1 cellular context compared by ENCODE assay signal in genomic region chr2:128090909-128091690, GRCh38.
TF ChIP-seq lines count a peak whose summit lies in the region.

Gene UGGT1, plus strand, starts transcription at chr2:128091200. Its CDS starts 158 bp downstream, at chr2:128091358.

TF ChIP-seq in HepG2, 621 proteins besides CTCF, POLR2A, EP300 and RAD21 (continued from another document and continues in another):
- TF ChIP-seq ZBTB40 (IDR thresholded peaks at IDR 0.05), result peak; percentile 85
- peak; percentile 95 for TF ChIP-seq ZBTB40 (CRISPR knock-in tag; IDR thresholded peaks at IDR 0.05)
- peak; percentile 56; the same call in 1 of the 2 replicates for TF ChIP-seq JDP2 (CRISPR knock-in tag; IDR thresholded peaks at IDR 0.05; ENCODE audit: borderline replicate concordance)
- peak; percentile 77; the same call in 1 of the 2 replicates for TF ChIP-seq ZNF160 (CRISPR knock-in tag; IDR thresholded peaks at IDR 0.05)
- no peak for TF ChIP-seq MZF1 (CRISPR knock-in tag; IDR thresholded peaks at IDR 0.05; ENCODE audit: borderline replicate concordance)
- TF ChIP-seq KLF16 (CRISPR knock-in tag; IDR thresholded peaks at IDR 0.05), result peak; percentile 17 to 92; a peak in 2 of 4 replicates
- peak; percentile 98 for TF ChIP-seq DMAP1 (CRISPR knock-in tag; IDR thresholded peaks at IDR 0.05)
- peak; percentile 95 for TF ChIP-seq IKZF5 (CRISPR knock-in tag; IDR thresholded peaks at IDR 0.05)
- peak in 1 of 2 experiments; percentile 44; a peak in 1 of 4 replicates for TF ChIP-seq REST (IDR thresholded peaks at IDR 0.05; ENCODE audit: borderline replicate concordance in 1 of 2, low read depth in 1 of 2, low read length in 2 of 2)
- TF ChIP-seq ZNF790 (CRISPR knock-in tag; IDR thresholded peaks at IDR 0.05; ENCODE audit: borderline replicate concordance), result peak; percentile 81; the same call in 1 of the 2 replicates
- no peak for TF ChIP-seq CREB3 (CRISPR knock-in tag; IDR thresholded peaks at IDR 0.05)
- peak; percentile 55; the same call in 1 of the 2 replicates for TF ChIP-seq HNF4A (CRISPR knock-in tag; IDR thresholded peaks at IDR 0.05)
- TF ChIP-seq TARDBP (CRISPR knock-in tag; IDR thresholded peaks at IDR 0.05), result peak; percentile 98
- peak; percentile 90 for TF ChIP-seq GMEB1 (CRISPR knock-in tag; IDR thresholded peaks at IDR 0.05; ENCODE audit: borderline replicate concordance)
- peak; percentile 75 for TF ChIP-seq NCOA2 (CRISPR knock-in tag; IDR thresholded peaks at IDR 0.05)
- TF ChIP-seq HNRNPUL1 (IDR thresholded peaks at IDR 0.05; ENCODE audit: low read depth, low read length), result no peak
- TF ChIP-seq MYNN (CRISPR knock-in tag; IDR thresholded peaks at IDR 0.05; ENCODE audit: low read depth), result peak; percentile 73; the same call in 1 of the 2 replicates
- peak; percentile 80; the same call in 1 of the 2 replicates for TF ChIP-seq ZNF780A (CRISPR knock-in tag; IDR thresholded peaks at IDR 0.05)
- peak; percentile 63 for TF ChIP-seq CEBPG (CRISPR knock-in tag; IDR thresholded peaks at IDR 0.05)
- TF ChIP-seq SIN3A (IDR thresholded peaks at IDR 0.05; ENCODE audit: borderline replicate concordance, low read depth, low read length), result peak; percentile 97
- peak; percentile 93 for TF ChIP-seq MIER3 (CRISPR knock-in tag; IDR thresholded peaks at IDR 0.05; ENCODE audit: borderline replicate concordance)
- no peak for TF ChIP-seq FOXO4 (CRISPR knock-in tag; conservative IDR thresholded peaks at IDR 0.05)
- 0 out of 2 replicates have a peak, but pooled peaks have one; percentile 74 for TF ChIP-seq ZNF260 (CRISPR knock-in tag; IDR thresholded peaks at IDR 0.05; ENCODE audit: borderline replicate concordance, low read depth)
- peak; percentile 99 for TF ChIP-seq ARID2 (CRISPR knock-in tag; IDR thresholded peaks at IDR 0.05; ENCODE audit: borderline replicate concordance)
- peak; percentile 91 for TF ChIP-seq AGO2 (optimal IDR thresholded peaks at IDR 0.05; ENCODE audit: low read depth, low read length)
- TF ChIP-seq TFAP4 (IDR thresholded peaks at IDR 0.05; ENCODE audit: borderline replicate concordance, low read depth), result peak; percentile 95
- peak; percentile 99 for TF ChIP-seq ZNF136 (CRISPR knock-in tag; IDR thresholded peaks at IDR 0.05; ENCODE audit: low read depth)
- TF ChIP-seq GATAD1 (CRISPR knock-in tag; IDR thresholded peaks at IDR 0.05), result peak; percentile 97
- TF ChIP-seq ZNF569 (CRISPR knock-in tag; IDR thresholded peaks at IDR 0.05; ENCODE audit: borderline replicate concordance), result no peak
- no peak; the same call in 1 of the 2 replicates for TF ChIP-seq ZBTB39 (CRISPR knock-in tag; IDR thresholded peaks at IDR 0.05)
- peak; percentile 41; the same call in 1 of the 2 replicates for TF ChIP-seq HMG20B (CRISPR knock-in tag; conservative IDR thresholded peaks at IDR 0.05)
- TF ChIP-seq ZNF775 (CRISPR knock-in tag; IDR thresholded peaks at IDR 0.05; ENCODE audit: borderline replicate concordance), result no peak
